ENCODE assay signal across 10 cellular contexts in the genomic region with DNA sequence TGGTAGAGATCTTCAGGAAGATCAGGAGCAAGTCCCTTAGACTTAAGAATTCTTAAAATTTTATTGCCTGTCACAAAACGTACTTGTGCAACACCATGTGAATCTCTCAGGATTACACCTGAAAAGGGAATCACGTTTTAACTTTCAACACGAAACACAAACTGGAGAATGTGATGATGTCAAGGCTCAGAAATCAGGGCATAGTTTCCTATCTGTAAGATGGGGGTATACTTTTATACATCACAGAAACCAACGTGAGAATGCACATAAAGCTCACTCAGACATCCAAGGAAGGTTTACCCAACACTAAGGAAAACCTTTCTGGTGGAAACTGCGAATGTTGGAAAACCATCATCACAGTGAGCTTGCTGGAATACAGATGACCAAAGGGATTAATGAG. TPM values are rescaled to one million over a fixed set of nuclear protein-coding genes. Genes with fewer than 3 reads are reported as not detected.
A peak's percentile ranks its signal among the peaks of the same experiment; 100 is the strongest.
DNase-seq lines count a peak whose midpoint lies in the region; ATAC-seq and TF ChIP-seq lines count a peak whose summit lies in the region.
"Had no signal": no experiment of that assay in that cellular context is flagged by ENCODE, and none has a peak within 500 bp of the region (broad histone marks: within the 10 kb centered on the region; RNA-seq: fewer than 3 reads in every experiment).

No MANE protein-coding gene starts in this region.

- DNase-seq in stimulated activated naive CD8-positive, alpha-beta T cell treated with anti-CD3 and anti-CD28 coated beads, Interleukin-15, Interleukin-2, amounts not matched to agents 100 U/mL and 50 U/mL, for 24 hours, result no peak
- no peak for DNase-seq in activated CD8-positive, alpha-beta T cell treated with anti-CD3 and anti-CD28 coated beads, Interleukin-2, amount 10 ng/mL, durations not matched to agents 7 days and 5 days
- DNase-seq in upper lobe of right lung (no peak), cerebellar nuclear complex (lab: John Stamatoyannopoulos, UW) (no peak), NCI-H128 (lab: John Stamatoyannopoulos, UW; ENCODE audit: unreplicated experiment) (no peak)
- DNase-seq in stimulated activated CD4-positive, alpha-beta T cell treated with anti-CD3 and anti-CD28 coated beads, Interleukin-4, amount 100 ng/mL, for 1 hour, result no peak
- DNase-seq: amygdala, NCI-H2029 had no signal

- H3K27me3 ChIP-seq in iPS-15b (ENCODE audit: control insufficient read depth, insufficient read depth, low read length) (no peaks in the 10 kb centered on the region), upper lobe of right lung (no peaks in the 10 kb centered on the region)

- H3K27ac ChIP-seq in upper lobe of right lung, result no peak overlapping the region

- ATAC-seq in stimulated activated naive CD8-positive, alpha-beta T cell treated with anti-CD3 and anti-CD28 coated beads, Interleukin-15, Interleukin-2, amounts not matched to agents 100 U/mL and 50 U/mL, for 24 hours, result no peak
- ATAC-seq in activated CD8-positive, alpha-beta T cell treated with anti-CD3 and anti-CD28 coated beads, Interleukin-2, amount 10 ng/mL, durations not matched to agents 7 days and 5 days, result no peak
- ATAC-seq in upper lobe of right lung, result no peak

- no peak for TF ChIP-seq CTCF in upper lobe of right lung (IDR thresholded peaks at IDR 0.05)

- H3K27me3 Mint-ChIP-seq in stimulated activated naive CD8-positive, alpha-beta T cell treated with anti-CD3 and anti-CD28 coated beads, Interleukin-15, Interleukin-2, amounts not matched to agents 100 ng/mL and 50 ng/mL, for 24 hours, result no peaks in the 10 kb centered on the region
- no peaks in the 10 kb centered on the region for H3K27me3 Mint-ChIP-seq in activated CD8-positive, alpha-beta T cell treated with anti-CD3 and anti-CD28 coated beads, Interleukin-2, amount 10 ng/mL, durations not matched to agents 7 days and 5 days (ENCODE audit: low read depth)

- peak overlapping the region; percentile 94 for H3K27ac Mint-ChIP-seq in stimulated activated naive CD8-positive, alpha-beta T cell treated with anti-CD3 and anti-CD28 coated beads, Interleukin-15, Interleukin-2, amounts not matched to agents 100 ng/mL and 50 ng/mL, for 24 hours
- H3K27ac Mint-ChIP-seq in activated CD8-positive, alpha-beta T cell treated with anti-CD3 and anti-CD28 coated beads, Interleukin-2, amount 10 ng/mL, durations not matched to agents 7 days and 5 days, result peak overlapping the region; percentile 62

- H3K36me3 ChIP-seq in iPS-15b (ENCODE audit: control insufficient read depth, insufficient read depth, low read length), result peaks cover 28% of the 10 kb centered on the region
- peaks cover 36% of the 10 kb centered on the region for H3K36me3 ChIP-seq in upper lobe of right lung

- POLR2A ChIA-PET in activated CD8-positive, alpha-beta T cell treated with anti-CD3 and anti-CD28 coated beads, Interleukin-2, amount 10 ng/mL, durations not matched to agents 7 days and 5 days (lab: Charles Lee), result no interaction called here

- no peaks in the 10 kb centered on the region for H3K9me3 Mint-ChIP-seq in stimulated activated naive CD8-positive, alpha-beta T cell treated with anti-CD3 and anti-CD28 coated beads, Interleukin-15, Interleukin-2, amounts not matched to agents 100 ng/mL and 50 ng/mL, for 24 hours
- H3K9me3 Mint-ChIP-seq in activated CD8-positive, alpha-beta T cell treated with anti-CD3 and anti-CD28 coated beads, Interleukin-2, amount 10 ng/mL, durations not matched to agents 7 days and 5 days (ENCODE audit: insufficient read depth), result no peaks in the 10 kb centered on the region

- no peak overlapping the region for H3K9ac ChIP-seq in iPS-15b (ENCODE audit: low read depth, low read length)

- intact Hi-C loops in upper lobe of right lung (cut with DNase I), result no loop called here

- CTCF ChIA-PET in activated CD8-positive, alpha-beta T cell treated with anti-CD3 and anti-CD28 coated beads, Interleukin-2, amount 10 ng/mL, durations not matched to agents 7 days and 5 days (lab: Charles Lee), result interaction anchor here (0.6 to 3.0 kb wide), 4 partner anchors 12 to 453 kb away, joined by 3 to 11 read pairs (median 5); no protein-coding TSS in a partner anchor

- H3K4me3 ChIP-seq in iPS-15b (ENCODE audit: low read depth, low read length) (peak overlapping the region; percentile 22), upper lobe of right lung (peak overlapping the region; percentile 78)

- peak overlapping the region; percentile 95 for H3K4me3 Mint-ChIP-seq in stimulated activated naive CD8-positive, alpha-beta T cell treated with anti-CD3 and anti-CD28 coated beads, Interleukin-15, Interleukin-2, amounts not matched to agents 100 ng/mL and 50 ng/mL, for 24 hours
- peak overlapping the region; percentile 96 for H3K4me3 Mint-ChIP-seq in activated CD8-positive, alpha-beta T cell treated with anti-CD3 and anti-CD28 coated beads, Interleukin-2, amount 10 ng/mL, durations not matched to agents 7 days and 5 days

- peaks cover 34% of the 10 kb centered on the region for H3K4me1 Mint-ChIP-seq in stimulated activated naive CD8-positive, alpha-beta T cell treated with anti-CD3 and anti-CD28 coated beads, Interleukin-15, Interleukin-2, amounts not matched to agents 100 ng/mL and 50 ng/mL, for 24 hours (ENCODE audit: low read depth)
- peaks cover 36% of the 10 kb centered on the region for H3K4me1 Mint-ChIP-seq in activated CD8-positive, alpha-beta T cell treated with anti-CD3 and anti-CD28 coated beads, Interleukin-2, amount 10 ng/mL, durations not matched to agents 7 days and 5 days (ENCODE audit: low read depth)

- H3K9me3 ChIP-seq in iPS-15b (ENCODE audit: control insufficient read depth, insufficient read depth, low read length) (no peaks in the 10 kb centered on the region), upper lobe of right lung (no peaks in the 10 kb centered on the region)

- peaks cover 57% of the 10 kb centered on the region for H3K36me3 Mint-ChIP-seq in stimulated activated naive CD8-positive, alpha-beta T cell treated with anti-CD3 and anti-CD28 coated beads, Interleukin-15, Interleukin-2, amounts not matched to agents 100 ng/mL and 50 ng/mL, for 24 hours (ENCODE audit: low read depth)
- peaks cover 56% of the 10 kb centered on the region for H3K36me3 Mint-ChIP-seq in activated CD8-positive, alpha-beta T cell treated with anti-CD3 and anti-CD28 coated beads, Interleukin-2, amount 10 ng/mL, durations not matched to agents 7 days and 5 days (ENCODE audit: low read depth)

- H3K4me1 ChIP-seq in iPS-15b (ENCODE audit: control insufficient read depth, insufficient read depth, low read length) (peaks cover 3% of the 10 kb centered on the region), upper lobe of right lung (peaks cover 22% of the 10 kb centered on the region)

RNA-seq across cellular contexts. Expression of gene RPS13, which starts 2.0 kb away (rescaled TPM):
- 1,000 to 10,000 TPM in 1 of 2 experiments, 100 to 1,000 TPM in 1; 986 to 1,008 TPM for total RNA-seq in activated CD8-positive, alpha-beta T cell treated with anti-CD3 and anti-CD28 coated beads, Interleukin-2, amount 10 ng/mL, durations not matched to agents 7 days and 5 days
- total RNA-seq in upper lobe of right lung, result 755 TPM
